In the genomic region with DNA sequence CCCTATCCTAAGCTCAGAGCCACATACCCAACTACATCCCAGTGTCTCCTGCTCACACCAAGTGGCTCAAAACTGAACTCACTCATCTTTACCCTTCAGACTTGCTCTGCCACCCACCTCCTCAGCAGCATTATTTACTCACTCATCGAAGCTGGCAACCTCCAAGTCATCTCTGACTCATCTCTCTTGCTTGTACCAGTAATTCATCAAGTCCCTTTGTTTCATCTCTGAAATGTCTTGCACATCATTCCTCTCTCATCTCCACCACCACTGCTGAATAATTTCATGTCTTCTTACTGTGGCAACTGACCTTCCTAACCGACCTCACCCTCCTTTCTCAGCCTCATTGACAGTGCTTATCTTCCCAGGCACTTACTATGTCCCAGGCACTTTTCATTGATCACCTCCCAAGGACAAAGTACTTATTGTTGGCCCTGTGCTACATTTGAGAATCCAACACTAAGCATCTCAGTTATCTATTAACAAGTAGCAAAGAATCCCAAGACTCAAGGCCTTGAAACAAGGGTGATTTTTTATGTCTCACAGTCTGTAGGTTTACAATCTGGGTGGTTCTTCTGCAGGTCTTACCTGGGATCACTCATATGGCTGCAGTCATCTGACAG, we compare ENCODE assay signal across 15 cellular contexts.
DNase-seq lines count a peak whose midpoint lies in the region; ATAC-seq and TF ChIP-seq lines count a peak whose summit lies in the region.
"Had no signal": no experiment of that assay in that cellular context is flagged by ENCODE, and none has a peak within 500 bp of the region (broad histone marks: within the 10 kb centered on the region; RNA-seq: fewer than 3 reads in every experiment).

No MANE protein-coding gene starts in this region.

- H3K9me3 ChIP-seq in breast epithelium (no peaks in the 10 kb centered on the region), MG63 (no peaks in the 10 kb centered on the region)
- H3K9me3 ChIP-seq: gastrocnemius medialis had no signal

- H3K27me3 Mint-ChIP-seq in MCF 10A (ENCODE audit: insufficient read depth, unreplicated experiment): no peaks in the 10 kb centered on the region

- no peak overlapping the region for H3K4me3 Mint-ChIP-seq in MCF 10A (ENCODE audit: unreplicated experiment)
- H3K4me3 Mint-ChIP-seq: activated naive CD8-positive, alpha-beta T cell treated with anti-CD3 and anti-CD28 coated beads, Interleukin-2, amount 10 ng/mL, durations not matched to agents 7 days and 5 days; H9 had no signal

- no peaks in the 10 kb centered on the region for H3K9me3 Mint-ChIP-seq in MCF 10A (ENCODE audit: unreplicated experiment)
- H3K9me3 Mint-ChIP-seq: activated naive CD8-positive, alpha-beta T cell treated with anti-CD3 and anti-CD28 coated beads, Interleukin-2, amount 10 ng/mL, durations not matched to agents 7 days and 5 days had no signal

- H3K27me3 ChIP-seq in breast epithelium: no peaks in the 10 kb centered on the region
- H3K27me3 ChIP-seq in MG63: no peaks in the 10 kb centered on the region
- H3K27me3 ChIP-seq: gastrocnemius medialis had no signal

- H3K36me3 Mint-ChIP-seq in MCF 10A (ENCODE audit: insufficient read depth, unreplicated experiment): no peaks in the 10 kb centered on the region
- H3K36me3 Mint-ChIP-seq: activated naive CD8-positive, alpha-beta T cell treated with anti-CD3 and anti-CD28 coated beads, Interleukin-2, amount 10 ng/mL, durations not matched to agents 7 days and 5 days had no signal

- ATAC-seq in stimulated activated naive CD8-positive, alpha-beta T cell treated with anti-CD3 and anti-CD28 coated beads, Interleukin-15, Interleukin-2, amounts not matched to agents 100 U/mL and 50 U/mL, for 24 hours: peak; percentile 88
- ATAC-seq: gastrocnemius medialis had no signal

- no TSS peak for BruUV-seq in MCF 10A (replicated peaks; lab: Mats Ljungman, UMichigan)

- TF ChIP-seq CTCF in MCF 10A (IDR thresholded peaks at IDR 0.05; ENCODE audit: unreplicated experiment) (no peak), breast epithelium (IDR thresholded peaks at IDR 0.05) (no peak)

- H3K27ac Mint-ChIP-seq in MCF 10A (ENCODE audit: low read depth, unreplicated experiment): no peak overlapping the region
- H3K27ac Mint-ChIP-seq: activated naive CD8-positive, alpha-beta T cell treated with anti-CD3 and anti-CD28 coated beads, Interleukin-2, amount 10 ng/mL, durations not matched to agents 7 days and 5 days; H9; progenitor cell of endocrine pancreas had no signal

- POLR2A ChIA-PET in MCF 10A (lab: Yijun Ruan, JAX): no interaction called here

- H3K27ac ChIP-seq in breast epithelium: no peak overlapping the region
- H3K27ac ChIP-seq in epithelial cell of prostate: no peak overlapping the region
- H3K27ac ChIP-seq: gastrocnemius medialis had no signal

- CTCF ChIA-PET in MCF 10A (lab: Yijun Ruan, JAX): no interaction called here

- H3K4me1 ChIP-seq in breast epithelium: no peaks in the 10 kb centered on the region
- H3K4me1 ChIP-seq: gastrocnemius medialis had no signal

- intact Hi-C loops in MCF 10A (cut with micrococcal nuclease): no loop called here
- intact Hi-C loops in breast epithelium (cut with DNase I; ENCODE audit: low total_unique reads): no loop called here

- H3K4me3 ChIP-seq in breast epithelium (no peak overlapping the region), MG63 (no peak overlapping the region)
- H3K4me3 ChIP-seq: gastrocnemius medialis had no signal

- H3K36me3 ChIP-seq in breast epithelium (no peaks in the 10 kb centered on the region), MG63 (no peaks in the 10 kb centered on the region)
- H3K36me3 ChIP-seq: gastrocnemius medialis had no signal

- H3K4me1 Mint-ChIP-seq in MCF 10A (ENCODE audit: insufficient read depth, unreplicated experiment): peaks cover 12% of the 10 kb centered on the region
- H3K4me1 Mint-ChIP-seq: activated naive CD8-positive, alpha-beta T cell treated with anti-CD3 and anti-CD28 coated beads, Interleukin-2, amount 10 ng/mL, durations not matched to agents 7 days and 5 days had no signal

- DNase-seq in MCF 10A (ENCODE audit: unreplicated experiment) (peak; percentile 32), breast epithelium (ENCODE audit: low spot score in 2 of 2) (no peak), MG63 (peak; percentile 81), epithelial cell of prostate (ENCODE audit: low read depth, low spot score) (peak; percentile 75), OCI-M1 (lab: John Stamatoyannopoulos, UW) (no peak), T1000 (lab: John Stamatoyannopoulos, UW) (no peak), SIG-M5 (lab: John Stamatoyannopoulos, UW) (no peak)
- DNase-seq in stimulated activated naive CD8-positive, alpha-beta T cell treated with anti-CD3 and anti-CD28 coated beads, Interleukin-15, Interleukin-2, amounts not matched to agents 100 U/mL and 50 U/mL, for 24 hours: no peak
- DNase-seq: activated naive CD8-positive, alpha-beta T cell treated with anti-CD3 and anti-CD28 coated beads, Interleukin-2, amount 10 ng/mL, durations not matched to agents 7 days and 5 days; cortex of kidney; gastrocnemius medialis; H9; NCI-H345; stimulated activated naive CD4-positive, alpha-beta T cell had no signal

- TF ChIP-seq POLR2A in breast epithelium (IDR thresholded peaks at IDR 0.05): no peak

Comparison
In these comparisons a context has a peak if more than half of its experiments do, and no peak if none do; other contexts are left out.
1. DNase-seq: peak in MCF 10A (single experiment), MG63 (single experiment) and epithelial cell of prostate (single experiment); none in breast epithelium (0 of 2), stimulated activated naive CD8-positive, alpha-beta T cell treated with anti-CD3 and anti-CD28 coated beads, Interleukin-15, Interleukin-2, amounts not matched to agents 100 U/mL and 50 U/mL, for 24 hours (single experiment), OCI-M1 (single experiment), T1000 (single experiment) and SIG-M5 (single experiment).